In the genomic region with DNA sequence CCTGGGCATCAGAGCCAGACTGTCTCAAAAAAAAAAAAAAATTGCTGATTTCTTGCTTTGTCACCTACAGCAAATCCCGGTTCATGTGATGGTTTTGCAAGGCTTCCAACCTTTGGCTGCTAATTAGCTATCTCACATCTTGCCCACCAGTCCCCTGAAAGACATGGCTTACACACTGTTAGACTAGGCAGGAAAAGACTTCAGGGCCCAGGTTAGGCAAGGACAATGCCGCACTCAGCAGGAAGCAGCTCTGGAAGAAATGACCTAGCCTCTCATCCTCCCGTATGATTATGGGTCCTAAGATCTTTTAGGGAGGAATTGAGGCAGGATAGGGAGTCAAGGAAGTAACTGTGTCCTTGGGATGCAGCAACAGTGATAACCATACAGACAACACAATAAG, we compare ENCODE assay signal across 32 cellular contexts. TPM values are rescaled to one million over a fixed set of nuclear protein-coding genes. Genes with fewer than 3 reads are reported as not detected.
"Had no signal": no experiment of that assay in that cellular context is flagged by ENCODE, and none has a peak within 500 bp of the region (broad histone marks: within the 10 kb centered on the region; RNA-seq: fewer than 3 reads in every experiment).

No MANE protein-coding gene starts in this region.

- H3K9me3 ChIP-seq: ovary, psoas muscle, stomach, thoracic aorta, thyroid gland, tibial nerve, upper lobe of left lung, vagina had no signal

- H3K4me3 ChIP-seq: neural progenitor cell, ovary, psoas muscle, skin epidermis, smooth muscle cell, spleen, stomach, thyroid gland, tibial nerve, upper lobe of left lung, vagina had no signal

- H3K36me3 ChIP-seq: neural progenitor cell, ovary, spleen, stomach, thoracic aorta, thyroid gland, tibial nerve, upper lobe of left lung, vagina had no signal

- H3K27ac Mint-ChIP-seq: natural killer cell; nephron; neural progenitor cell; progenitor cell of endocrine pancreas; stimulated activated effector memory CD8-positive, alpha-beta T cell treated with anti-CD3 and anti-CD28 coated beads, Interleukin-12 subunit alpha, Interleukin-12 subunit beta, amount 100 ng/mL, for 72 hours; stimulated activated naive B cell treated with anti-CD40 and anti-IgM and Interleukin-4, amounts not matched to agents 10 μg/mL and 1 μg/mL and 100 μg/mL, for 72 hours; stimulated activated naive CD8-positive, alpha-beta T cell treated with anti-CD3 and anti-CD28 coated beads, Interleukin-15, Interleukin-2, amounts not matched to agents 100 ng/mL and 50 ng/mL, for 24 hours had no signal

- H3K27me3 ChIP-seq: neural progenitor cell, ovary, spleen, stomach, thyroid gland, tibial nerve, upper lobe of left lung, vagina had no signal

- H3K9me3 Mint-ChIP-seq: natural killer cell; nephron; stimulated activated effector memory CD8-positive, alpha-beta T cell treated with anti-CD3 and anti-CD28 coated beads, Interleukin-12 subunit alpha, Interleukin-12 subunit beta, amount 100 ng/mL, for 72 hours; stimulated activated naive CD8-positive, alpha-beta T cell treated with anti-CD3 and anti-CD28 coated beads, Interleukin-15, Interleukin-2, amounts not matched to agents 100 ng/mL and 50 ng/mL, for 24 hours had no signal

- H3K27ac ChIP-seq: neural progenitor cell, ovary, parathyroid adenoma, psoas muscle, thyroid gland, tibial nerve, upper lobe of left lung, vagina had no signal

- ATAC-seq: naive thymus-derived CD4-positive, alpha-beta T cell; natural killer cell; psoas muscle; sciatic nerve; stimulated activated effector memory CD8-positive, alpha-beta T cell treated with anti-CD3 and anti-CD28 coated beads, Interleukin-12 subunit alpha, Interleukin-12 subunit beta, amount 100 ng/mL, for 72 hours; stimulated activated naive B cell treated with anti-CD40 and anti-IgM and Interleukin-4, amounts not matched to agents 10 μg/mL and 1 μg/mL and 100 μg/mL, for 72 hours had no signal

- H3K4me2 ChIP-seq: neural progenitor cell, smooth muscle cell had no signal

- H3K36me3 Mint-ChIP-seq: natural killer cell; neural progenitor cell; stimulated activated effector memory CD8-positive, alpha-beta T cell treated with anti-CD3 and anti-CD28 coated beads, Interleukin-12 subunit alpha, Interleukin-12 subunit beta, amount 100 ng/mL, for 72 hours had no signal

- H2AFZ ChIP-seq: neural progenitor cell, parathyroid adenoma had no signal

- H3K9ac ChIP-seq: neural progenitor cell, parathyroid adenoma had no signal

- H3K4me1 ChIP-seq: parathyroid adenoma, psoas muscle, thyroid gland, tibial nerve, vagina had no signal

- H3K79me2 ChIP-seq: parathyroid adenoma had no signal

- H3K4me3 Mint-ChIP-seq: naive thymus-derived CD4-positive, alpha-beta T cell; natural killer cell; nephron; neural progenitor cell; stimulated activated effector memory CD8-positive, alpha-beta T cell treated with anti-CD3 and anti-CD28 coated beads, Interleukin-12 subunit alpha, Interleukin-12 subunit beta, amount 100 ng/mL, for 72 hours; stimulated activated naive B cell treated with anti-CD40 and anti-IgM and Interleukin-4, amounts not matched to agents 10 μg/mL and 1 μg/mL and 100 μg/mL, for 72 hours; stimulated activated naive CD8-positive, alpha-beta T cell treated with anti-CD3 and anti-CD28 coated beads, Interleukin-15, Interleukin-2, amounts not matched to agents 100 ng/mL and 50 ng/mL, for 24 hours had no signal

- DNase-seq: naive thymus-derived CD4-positive, alpha-beta T cell; natural killer cell; occipital lobe; ovary; posterior cingulate gyrus; psoas muscle; right cardiac atrium; spleen; stimulated activated CD4-positive, alpha-beta T cell treated with anti-CD3 and anti-CD28 coated beads, Interleukin-12 subunit alpha, Interleukin-12 subunit beta, amount 100 ng/mL, for 4 hours; stimulated activated CD4-positive, alpha-beta T cell treated with anti-CD3 and anti-CD28 coated beads, Interleukin-1b, Interleukin-23, amount 100 ng/mL, for 48 hours; stimulated activated CD4-positive, alpha-beta T cell treated with anti-CD3 and anti-CD28 coated beads, Interleukin-2, amount 100 ng/mL, for 48 hours; stimulated activated CD4-positive, alpha-beta T cell treated with anti-CD3 and anti-CD28 coated beads, Interleukin-4, amount 100 ng/mL, for 24 hours; stimulated activated naive B cell treated with anti-CD40 and anti-IgM and Interleukin-4, amounts not matched to agents 10 μg/mL and 1 μg/mL and 100 μg/mL, for 72 hours; stimulated activated naive CD4-positive, alpha-beta T cell treated with Interleukin-2 at 50 U/mL for 16 hours; stomach; thyroid gland; trophoblast cell; upper lobe of left lung had no signal

- H3K27me3 Mint-ChIP-seq: naive thymus-derived CD4-positive, alpha-beta T cell; stimulated activated naive B cell treated with anti-CD40 and anti-IgM and Interleukin-4, amounts not matched to agents 10 μg/mL and 1 μg/mL and 100 μg/mL, for 72 hours; stimulated activated naive CD8-positive, alpha-beta T cell treated with anti-CD3 and anti-CD28 coated beads, Interleukin-15, Interleukin-2, amounts not matched to agents 100 ng/mL and 50 ng/mL, for 24 hours had no signal

- H3K4me1 Mint-ChIP-seq: natural killer cell, nephron had no signal

RNA-seq across cellular contexts. Expression of a gene that starts 40.4 kb away (rescaled TPM):
- total RNA-seq: natural killer cell, occipital lobe, smooth muscle cell, temporal lobe had no signal
- polyA plus RNA-seq: neural cell, smooth muscle cell had no signal
